Comparison of ENCODE assay signal across 1 cellular context in the genomic region with DNA sequence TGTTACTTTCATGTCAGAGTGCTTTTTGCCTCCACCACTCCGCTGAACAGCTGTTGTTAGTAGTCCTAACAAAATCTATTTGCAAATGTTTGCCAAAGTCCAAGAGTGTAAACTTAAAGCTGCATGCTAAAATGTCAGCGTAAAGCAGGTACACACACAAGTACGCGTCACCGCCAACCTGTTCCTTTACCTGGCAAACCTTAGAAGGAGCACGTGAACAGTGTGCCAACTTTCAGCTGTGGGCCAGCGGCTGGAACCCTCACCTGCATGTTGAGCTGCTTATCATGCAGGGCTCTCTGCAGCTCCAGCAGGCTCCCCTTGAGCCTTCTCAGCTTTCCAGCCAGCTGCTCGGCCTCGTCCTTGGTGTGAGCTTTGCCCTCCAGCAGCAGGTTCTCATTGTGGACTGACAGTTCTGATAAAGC.
A peak's percentile ranks its signal among the peaks of the same experiment; 100 is the strongest.
TF ChIP-seq lines count a peak whose summit lies in the region.

No MANE protein-coding gene starts in this region.

TF ChIP-seq in HepG2, 621 proteins besides CTCF, POLR2A, EP300 and RAD21 (continued from another document and continues in another):
- TF ChIP-seq CSRNP1 (CRISPR knock-in tag; IDR thresholded peaks at IDR 0.05): 0 out of 2 replicates have a peak, but pooled peaks have one; percentile 28
- TF ChIP-seq YEATS2 (CRISPR knock-in tag; IDR thresholded peaks at IDR 0.05; ENCODE audit: borderline replicate concordance): peak; percentile 66; the same call in 1 of the 2 replicates
- peak; percentile 24; the same call in 1 of the 2 replicates for TF ChIP-seq SMYD3 (CRISPR knock-in tag; IDR thresholded peaks at IDR 0.05)
- TF ChIP-seq MAF1 (CRISPR knock-in tag; IDR thresholded peaks at IDR 0.05; ENCODE audit: borderline replicate concordance): no peak
- TF ChIP-seq NR2F1 (CRISPR knock-in tag; IDR thresholded peaks at IDR 0.05): peak in 1 of 2 experiments; percentile 27; a peak in 1 of 4 replicates
- no peak for TF ChIP-seq ZBTB49 (CRISPR knock-in tag; IDR thresholded peaks at IDR 0.05; ENCODE audit: borderline replicate concordance)
- TF ChIP-seq ZNF350 (CRISPR knock-in tag; IDR thresholded peaks at IDR 0.05; ENCODE audit: borderline replicate concordance, low read depth): peak; percentile 46; the same call in 1 of the 2 replicates
- TF ChIP-seq MYC (CRISPR knock-in tag; IDR thresholded peaks at IDR 0.05; ENCODE audit: borderline replicate concordance): peak; percentile 66; the same call in 1 of the 2 replicates
- peak; percentile 39; the same call in 1 of the 2 replicates for TF ChIP-seq ZNF337 (CRISPR knock-in tag; IDR thresholded peaks at IDR 0.05; ENCODE audit: borderline replicate concordance, low read depth)
- TF ChIP-seq FOXO1 (CRISPR knock-in tag; IDR thresholded peaks at IDR 0.05): peak; percentile 64
- TF ChIP-seq SP5 (CRISPR knock-in tag; IDR thresholded peaks at IDR 0.05; ENCODE audit: borderline replicate concordance, low read depth): no peak
- no peak for TF ChIP-seq NR0B2 (CRISPR knock-in tag; IDR thresholded peaks at IDR 0.05)
- TF ChIP-seq SOX13 (IDR thresholded peaks at IDR 0.05): no peak
- TF ChIP-seq SOX13 (CRISPR knock-in tag; conservative IDR thresholded peaks at IDR 0.05 in 1 of 2, IDR thresholded peaks at IDR 0.05 in 1 of 2): peak in 1 of 2 experiments; percentile 31; a peak in 1 of 4 replicates
- no peak for TF ChIP-seq ZNF367 (CRISPR knock-in tag; IDR thresholded peaks at IDR 0.05; ENCODE audit: borderline replicate concordance)
- TF ChIP-seq ZFP1 (CRISPR knock-in tag; IDR thresholded peaks at IDR 0.05): peak; percentile 83; the same call in 1 of the 2 replicates
- no peak for TF ChIP-seq NPAS2 (CRISPR knock-in tag; IDR thresholded peaks at IDR 0.05; ENCODE audit: borderline replicate concordance)
- TF ChIP-seq ATF2 (CRISPR knock-in tag; IDR thresholded peaks at IDR 0.05): peak; percentile 90
- peak; percentile 99 for TF ChIP-seq ZEB1 (IDR thresholded peaks at IDR 0.05; ENCODE audit: insufficient replicate concordance, low read depth)
- TF ChIP-seq PPARG (CRISPR knock-in tag; conservative IDR thresholded peaks at IDR 0.05): 0 out of 2 replicates have a peak, but pooled peaks have one; percentile 16
- TF ChIP-seq, protein P1, sequence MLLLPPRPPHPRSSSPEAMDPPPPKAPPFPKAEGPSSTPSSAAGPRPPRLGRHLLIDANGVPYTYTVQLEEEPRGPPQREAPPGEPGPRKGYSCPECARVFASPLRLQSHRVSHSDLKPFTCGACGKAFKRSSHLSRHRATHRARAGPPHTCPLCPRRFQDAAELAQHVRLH (CRISPR knock-in tag; IDR thresholded peaks at IDR 0.05; ENCODE audit: borderline replicate concordance, low read depth): no peak; the same call in 1 of the 2 replicates
- peak; percentile 94 for TF ChIP-seq MTA1 (CRISPR knock-in tag; IDR thresholded peaks at IDR 0.05; ENCODE audit: borderline replicate concordance)
- TF ChIP-seq XRCC5 (optimal IDR thresholded peaks at IDR 0.05; ENCODE audit: low read length): peak; percentile 70
- TF ChIP-seq ZNF598 (CRISPR knock-in tag; IDR thresholded peaks at IDR 0.05; ENCODE audit: borderline replicate concordance): peak; percentile 60; the same call in 1 of the 2 replicates
- TF ChIP-seq TFDP2 (CRISPR knock-in tag; IDR thresholded peaks at IDR 0.05): peak; percentile 59
- no peak for TF ChIP-seq EZH2 (conservative IDR thresholded peaks at IDR 0.05; ENCODE audit: low read depth, low read length)
- peak; percentile 69; the same call in 1 of the 2 replicates for TF ChIP-seq ZNF230 (CRISPR knock-in tag; IDR thresholded peaks at IDR 0.05)
- TF ChIP-seq MBNL3 (CRISPR knock-in tag; conservative IDR thresholded peaks at IDR 0.05): no peak
- TF ChIP-seq CREB1 (IDR thresholded peaks at IDR 0.05): peak; percentile 48; the same call in 1 of the 2 replicates
- TF ChIP-seq CREB1 (CRISPR knock-in tag; IDR thresholded peaks at IDR 0.05): peak; percentile 74; the same call in 1 of the 2 replicates
- TF ChIP-seq PBX2 (CRISPR knock-in tag; IDR thresholded peaks at IDR 0.05): peak; percentile 31; the same call in 1 of the 2 replicates
- TF ChIP-seq HDAC1 (CRISPR knock-in tag; IDR thresholded peaks at IDR 0.05): peak; percentile 88
- TF ChIP-seq RBAK (CRISPR knock-in tag; IDR thresholded peaks at IDR 0.05): no peak
- TF ChIP-seq HIC2 (CRISPR knock-in tag; IDR thresholded peaks at IDR 0.05; ENCODE audit: low read depth): peak; percentile 86; the same call in 1 of the 2 replicates
- peak; percentile 62; the same call in 1 of the 2 replicates for TF ChIP-seq KAT8 (CRISPR knock-in tag; IDR thresholded peaks at IDR 0.05)
- TF ChIP-seq ZFX (CRISPR knock-in tag; IDR thresholded peaks at IDR 0.05; ENCODE audit: low read depth): peak; percentile 65
- peak; percentile 55; the same call in 1 of the 2 replicates for TF ChIP-seq ZNF614 (CRISPR knock-in tag; IDR thresholded peaks at IDR 0.05; ENCODE audit: borderline replicate concordance)
- TF ChIP-seq ZNF768 (CRISPR knock-in tag; IDR thresholded peaks at IDR 0.05): 0 out of 2 replicates have a peak, but pooled peaks have one; percentile 47
- TF ChIP-seq IRF2 (CRISPR knock-in tag; IDR thresholded peaks at IDR 0.05): peak; percentile 52; the same call in 1 of the 2 replicates
- TF ChIP-seq CBX1 (IDR thresholded peaks at IDR 0.05; ENCODE audit: low read depth): peak; percentile 57
- no peak for TF ChIP-seq MBD4 (IDR thresholded peaks at IDR 0.05; ENCODE audit: borderline replicate concordance, low read length)
- 0 out of 2 replicates have a peak, but pooled peaks have one; percentile 44 for TF ChIP-seq HMG20B (CRISPR knock-in tag; conservative IDR thresholded peaks at IDR 0.05)
- no peak; the same call in 1 of the 2 replicates for TF ChIP-seq ZNF136 (CRISPR knock-in tag; IDR thresholded peaks at IDR 0.05; ENCODE audit: low read depth)
- peak; percentile 74 for TF ChIP-seq TBX2 (CRISPR knock-in tag; IDR thresholded peaks at IDR 0.05; ENCODE audit: borderline replicate concordance)
- peak; percentile 19; the same call in 1 of the 2 replicates for TF ChIP-seq STAG1 (CRISPR knock-in tag; IDR thresholded peaks at IDR 0.05)
- TF ChIP-seq GATAD1 (CRISPR knock-in tag; IDR thresholded peaks at IDR 0.05): 0 out of 2 replicates have a peak, but pooled peaks have one; percentile 43
- peak; percentile 47; the same call in 1 of the 2 replicates for TF ChIP-seq RFXANK (CRISPR knock-in tag; IDR thresholded peaks at IDR 0.05)
- peak; percentile 47; the same call in 1 of the 2 replicates for TF ChIP-seq CBFB (CRISPR knock-in tag; IDR thresholded peaks at IDR 0.05)
- no peak for TF ChIP-seq MLLT10 (CRISPR knock-in tag; IDR thresholded peaks at IDR 0.05)
- peak; percentile 69; the same call in 1 of the 2 replicates for TF ChIP-seq ZBTB38 (CRISPR knock-in tag; IDR thresholded peaks at IDR 0.05)
- TF ChIP-seq ZNF263 (CRISPR knock-in tag; IDR thresholded peaks at IDR 0.05): peak; percentile 39; the same call in 1 of the 2 replicates
- TF ChIP-seq ZNF383 (CRISPR knock-in tag; IDR thresholded peaks at IDR 0.05; ENCODE audit: borderline replicate concordance): 0 out of 2 replicates have a peak, but pooled peaks have one; percentile 54
- TF ChIP-seq ZBTB7A (CRISPR knock-in tag; IDR thresholded peaks at IDR 0.05): no peak
- TF ChIP-seq ZNF761 (CRISPR knock-in tag; conservative IDR thresholded peaks at IDR 0.05): peak; percentile 91
- TF ChIP-seq, protein P2, sequence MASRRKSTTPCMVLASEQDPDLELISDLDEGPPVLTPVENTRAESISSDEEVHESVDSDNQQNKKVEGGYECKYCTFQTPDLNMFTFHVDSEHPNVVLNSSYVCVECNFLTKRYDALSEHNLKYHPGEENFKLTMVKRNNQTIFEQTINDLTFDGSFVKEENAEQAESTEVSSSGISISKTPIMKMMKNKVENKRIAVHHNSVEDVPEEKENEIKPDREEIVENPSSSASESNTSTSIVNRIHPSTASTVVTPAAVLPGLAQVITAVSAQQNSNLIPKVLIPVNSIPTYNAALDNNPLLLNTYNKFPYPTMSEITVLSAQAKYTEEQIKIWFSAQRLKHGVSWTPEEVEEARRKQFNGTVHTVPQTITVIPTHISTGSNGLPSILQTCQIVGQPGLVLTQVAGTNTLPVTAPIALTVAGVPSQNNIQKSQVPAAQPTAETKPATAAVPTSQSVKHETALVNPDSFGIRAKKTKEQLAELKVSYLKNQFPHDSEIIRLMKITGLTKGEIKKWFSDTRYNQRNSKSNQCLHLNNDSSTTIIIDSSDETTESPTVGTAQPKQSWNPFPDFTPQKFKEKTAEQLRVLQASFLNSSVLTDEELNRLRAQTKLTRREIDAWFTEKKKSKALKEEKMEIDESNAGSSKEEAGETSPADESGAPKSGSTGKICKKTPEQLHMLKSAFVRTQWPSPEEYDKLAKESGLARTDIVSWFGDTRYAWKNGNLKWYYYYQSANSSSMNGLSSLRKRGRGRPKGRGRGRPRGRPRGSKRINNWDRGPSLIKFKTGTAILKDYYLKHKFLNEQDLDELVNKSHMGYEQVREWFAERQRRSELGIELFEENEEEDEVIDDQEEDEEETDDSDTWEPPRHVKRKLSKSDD (CRISPR knock-in tag; IDR thresholded peaks at IDR 0.05; ENCODE audit: low read depth): peak; percentile 85
